29 cellular contexts compared by ENCODE assay signal in genomic region chr4:6589444-6589843, GRCh38.
"Had no signal": no experiment of that assay in that cellular context is flagged by ENCODE, and none has a peak within 500 bp of the region (broad histone marks: within the 10 kb centered on the region; RNA-seq: fewer than 3 reads in every experiment).

No MANE protein-coding gene starts in this region.

- H3K27me3 ChIP-seq: colonic mucosa, dorsolateral prefrontal cortex, esophagus muscularis mucosa, esophagus squamous epithelium, foreskin keratinocyte, gastroesophageal sphincter, heart left ventricle, heart right ventricle, hepatocyte had no signal

- H3K79me2 ChIP-seq: hepatocyte had no signal

- H3K9me3 ChIP-seq: colonic mucosa, esophagus muscularis mucosa, esophagus squamous epithelium, gastrocnemius medialis, gastroesophageal sphincter had no signal

- H3K36me3 ChIP-seq: colonic mucosa, gastrocnemius medialis had no signal

- H3K4me1 Mint-ChIP-seq: endodermal cell had no signal

- H2AFZ ChIP-seq: hepatocyte had no signal

- H3K4me2 ChIP-seq: hepatocyte had no signal

- H3K27ac Mint-ChIP-seq: dendritic cell treated with granulocyte-macrophage colony-stimulating factor and Interleukin-4, amounts not matched to agents 40 ng/mL and 50 ng/mL, for 4 days; effector memory CD8-positive, alpha-beta T cell; endodermal cell had no signal

- H3K9me3 Mint-ChIP-seq: dendritic cell treated with granulocyte-macrophage colony-stimulating factor and Interleukin-4, amounts not matched to agents 40 ng/mL and 50 ng/mL, for 4 days; effector memory CD8-positive, alpha-beta T cell; endodermal cell had no signal

- H3K4me1 ChIP-seq: colonic mucosa, esophagus muscularis mucosa, esophagus squamous epithelium, foreskin keratinocyte, gastrocnemius medialis, gastroesophageal sphincter, heart left ventricle, heart right ventricle had no signal

- H3K4me3 ChIP-seq: colonic mucosa, coronary artery, dorsolateral prefrontal cortex, esophagus muscularis mucosa, esophagus squamous epithelium, gastrocnemius medialis, gastroesophageal sphincter, heart left ventricle, heart right ventricle, hepatocyte had no signal

- FAIRE-seq: endometrium, endothelial cell of umbilical vein, frontal cortex had no signal

- H3K27ac ChIP-seq: colonic mucosa, coronary artery, dorsolateral prefrontal cortex, epithelial cell of prostate, esophagus muscularis mucosa, esophagus squamous epithelium, foreskin keratinocyte, gastrocnemius medialis, gastroesophageal sphincter, heart left ventricle, heart right ventricle, hepatocyte had no signal

- ATAC-seq: effector memory CD8-positive, alpha-beta T cell; esophagus mucosa; foreskin keratinocyte; gastrocnemius medialis; gastroesophageal sphincter; heart left ventricle; heart right ventricle had no signal

- DNase-seq: colonic mucosa; cortex of kidney; dermis blood vessel endothelial cell; dorsolateral prefrontal cortex; effector CD4-positive, alpha-beta T cell; effector CD8-positive, alpha-beta T cell; effector memory CD4-positive, alpha-beta T cell; effector memory CD8-positive, alpha-beta T cell; endodermal cell; erythroblast; esophagus squamous epithelium; foreskin fibroblast; foreskin keratinocyte; foreskin melanocyte; gastrocnemius medialis; glutamatergic neuron; head of caudate nucleus; heart right ventricle had no signal

- H3K27me3 Mint-ChIP-seq: dendritic cell treated with granulocyte-macrophage colony-stimulating factor and Interleukin-4, amounts not matched to agents 40 ng/mL and 50 ng/mL, for 4 days; effector memory CD8-positive, alpha-beta T cell had no signal

- H3K4me3 Mint-ChIP-seq: dendritic cell treated with granulocyte-macrophage colony-stimulating factor and Interleukin-4, amounts not matched to agents 40 ng/mL and 50 ng/mL, for 4 days; effector memory CD8-positive, alpha-beta T cell; endodermal cell had no signal
